9 cellular contexts compared by ENCODE assay signal in the genomic region with DNA sequence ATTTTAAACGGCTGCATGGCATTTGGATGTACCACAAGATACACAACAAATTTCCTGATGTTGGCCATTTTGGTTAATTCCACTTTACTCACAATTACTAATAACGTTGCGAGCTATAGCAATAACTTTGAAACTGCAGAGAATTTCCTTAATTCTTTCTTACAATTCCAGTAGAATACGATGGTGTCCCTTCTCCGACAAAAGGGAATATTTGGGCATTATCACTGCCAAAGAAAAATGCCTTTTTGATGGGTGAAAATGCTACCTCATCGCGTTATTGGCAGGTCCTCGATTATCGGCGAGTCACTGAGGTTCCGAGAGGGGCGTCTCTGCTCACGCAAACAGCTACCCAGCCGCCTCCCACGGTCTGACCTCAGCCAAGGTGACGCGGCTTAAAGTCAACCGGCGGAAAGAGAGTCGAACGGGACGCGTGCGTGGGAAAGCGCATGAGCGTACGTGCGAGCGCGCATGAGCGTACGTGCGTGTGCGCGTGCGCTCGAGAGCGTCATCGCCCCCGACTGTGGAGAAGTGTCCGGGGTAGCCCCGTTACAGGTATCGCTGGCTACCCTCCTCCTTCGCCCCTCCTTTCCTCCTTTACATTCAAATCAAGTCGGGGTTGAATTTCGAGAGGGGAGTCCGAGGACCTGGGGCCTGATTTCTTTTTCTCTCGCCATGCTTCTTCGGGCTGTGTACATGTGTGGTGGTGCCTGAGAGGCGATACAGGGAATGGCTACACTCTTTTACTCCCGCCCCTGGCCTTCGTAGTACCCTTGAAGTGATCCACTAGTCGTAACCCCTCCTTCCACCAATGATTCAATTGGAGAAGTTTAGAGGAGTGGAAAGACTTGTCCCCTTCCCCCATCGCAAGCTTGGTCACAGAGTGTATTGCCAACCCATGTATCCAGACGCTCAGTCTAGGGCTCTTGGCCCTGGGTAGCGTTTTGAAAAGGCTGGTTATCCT. TPM values are rescaled to one million over a fixed set of nuclear protein-coding genes. Genes with fewer than 3 reads are reported as not detected.
DNase-seq lines count a peak whose midpoint lies in the region; ATAC-seq, FAIRE-seq and TF ChIP-seq lines count a peak whose summit lies in the region.
"Had no signal": no experiment of that assay in that cellular context is flagged by ENCODE, and none has a peak within 500 bp of the region (broad histone marks: within the 10 kb centered on the region; RNA-seq: fewer than 3 reads in every experiment).

A gene (plus strand): TSS at position 495 of the 961 bp plus-strand sequence. CDS start 931 bp downstream, outside the sequence.

- H3K36me3 ChIP-seq in kidney (ENCODE audit: control insufficient read depth in 1 of 2, insufficient read depth in 2 of 2, low read length in 2 of 2): peaks cover 0 to 5% of the 10 kb centered on the region in 2 donors

- no peaks in the 10 kb centered on the region for H3K9me3 ChIP-seq in kidney (ENCODE audit: control insufficient read depth in 1 of 2, low read length in 2 of 2)

- peak within 1 kb of the TSS; percentile 98 to 99 for H3K4me3 ChIP-seq in kidney (ENCODE audit: low read length in 2 of 2)

- intact Hi-C loops in kidney (cut with DNase I): no loop called here

- peak; percentile 90 for TF ChIP-seq POLR2A in GM19099 (IDR thresholded peaks at IDR 0.05; ENCODE audit: extremely low read depth, insufficient read length, low read depth)

- peak within 1 kb of the TSS; percentile 92 to 97 for H3K9ac ChIP-seq in kidney (ENCODE audit: low read length in 2 of 2)

- TF ChIP-seq CTCF in kidney (IDR thresholded peaks at IDR 0.05; ENCODE audit: borderline replicate concordance, extremely low read depth, insufficient read depth): no peak

- H3K4me1 ChIP-seq in kidney (ENCODE audit: control insufficient read depth in 1 of 2, insufficient read depth in 1 of 2, low read depth in 1 of 2, low read length in 2 of 2): peaks cover 5 to 10% of the 10 kb centered on the region in 2 donors

- H3K27ac ChIP-seq in kidney (ENCODE audit: low read depth in 2 of 2, low read length in 2 of 2): peak within 1 kb of the TSS; percentile 85 to 93

- FAIRE-seq in kidney (lab: Jason Lieb, UNC): no peak
- FAIRE-seq: endometrium had no signal

- peak; percentile 87 for ATAC-seq in HG03378 (IDR thresholded peaks at IDR 0.05; ENCODE audit: unreplicated experiment)

- peak; percentile 91 to 92 for DNase-seq in AML-193 (lab: John Stamatoyannopoulos, UW)
- DNase-seq in NCI-H460 (ENCODE audit: extremely low read depth, low read depth): peak; percentile 89
- DNase-seq in activated CD4-positive, CD25-positive, alpha-beta regulatory T cell treated with anti-CD3 and anti-CD28 coated beads, Interleukin-2, amount 50 U/mL, for 72 hours: peak; percentile 86
- DNase-seq in cerebellum (ENCODE audit: low spot score): peak; percentile 87
- peak; percentile 95 for DNase-seq in kidney
- DNase-seq in stimulated activated CD4-positive, alpha-beta T cell treated with anti-CD3 and anti-CD28 coated beads, Interleukin-15, amount 100 ng/mL, for 1 hour (ENCODE audit: low read depth in 1 of 2, low spot score in 1 of 2): peak; percentile 75 to 82

RNA-seq across cellular contexts. Expression of the gene that starts here (rescaled TPM):
- 26.7 and 27.8 TPM in 2 replicates for total RNA-seq in NCI-H460 (2014; rRNA removed; shearing (Covaris generic))
- polyA plus RNA-seq in NCI-H460 (2014; cell fraction: nucleus; rRNA removed): 19.0 and 25.6 TPM in 2 replicates
- 9.0 TPM for total RNA-seq in cerebellum
- total RNA-seq in kidney: 13.4 TPM
- 21.4 TPM for polyA plus RNA-seq in kidney (ENCODE audit: insufficient read depth, low read depth, low replicate concordance)

Comparison
In these comparisons a context has a peak if more than half of its experiments do, and no peak if none do; other contexts are left out.
1. Peak in every context shown above with its lines: DNase-seq, ATAC-seq, H3K4me3 ChIP-seq and H3K27ac ChIP-seq.